ENCODE assay signal across 27 cellular contexts in genomic region chr10:54284526-54285193, GRCh38.
A peak's percentile ranks its signal among the peaks of the same experiment; 100 is the strongest.
DNase-seq lines count a peak whose midpoint lies in the region; ATAC-seq and TF ChIP-seq lines count a peak whose summit lies in the region.
"Had no signal": no experiment of that assay in that cellular context is flagged by ENCODE, and none has a peak within 500 bp of the region (broad histone marks: within the 10 kb centered on the region; RNA-seq: fewer than 3 reads in every experiment).

No MANE protein-coding gene starts in this region.

- H3K4me3 ChIP-seq in astrocyte of the cerebellum (ENCODE audit: low read depth, low read length) = no peak overlapping the region
- H3K4me3 ChIP-seq: adrenal gland, testis had no signal

- H3K4me3 Mint-ChIP-seq in activated T-helper 17 cell treated with anti-CD3 and anti-CD28 coated beads, Interleukin-2, amount 50 U/mL, for 72 hours = no peak overlapping the region
- H3K4me3 Mint-ChIP-seq: activated T-cell treated with anti-CD3 and anti-CD28 coated beads, Interleukin-2, amount 50 U/mL, for 24 hours; endodermal cell; IgD-negative memory B cell had no signal

- no peaks in the 10 kb centered on the region for H3K27me3 Mint-ChIP-seq in activated T-helper 17 cell treated with anti-CD3 and anti-CD28 coated beads, Interleukin-2, amount 50 U/mL, for 72 hours
- H3K27me3 Mint-ChIP-seq: activated T-cell treated with anti-CD3 and anti-CD28 coated beads, Interleukin-2, amount 50 U/mL, for 24 hours; IgD-negative memory B cell had no signal

- DNase-seq in H4 (ENCODE audit: low spot score) = peak; percentile 52
- DNase-seq in OCI-M1 (lab: John Stamatoyannopoulos, UW) = peak; percentile 38
- peak; percentile 13 for DNase-seq in astrocyte of the cerebellum (ENCODE audit: low read depth)
- peak; percentile 6 for DNase-seq in iris pigment epithelial cell (ENCODE audit: low read depth)
- DNase-seq in NCI-H1417 treated with DMSO at 0.1 percent for 48 hours (lab: John Stamatoyannopoulos, UW) = no peak
- no peak for DNase-seq in stimulated activated CD4-positive, alpha-beta T cell treated with anti-CD3 and anti-CD28 coated beads, Interleukin-2, amount 100 ng/mL, for 24 hours
- no peak for DNase-seq in activated CD4-positive, alpha-beta T cell treated with anti-CD3 and anti-CD28 coated beads, Interleukin-2, amount 50 U/mL, for 1 hour
- DNase-seq: activated CD4-positive, alpha-beta T cell treated with anti-CD3 and anti-CD28 coated beads for 1 hour; activated T-cell treated with anti-CD3 and anti-CD28 coated beads, Interleukin-2, amount 50 U/mL, for 24 hours; adrenal gland; BE2C; DND-41; endodermal cell; glutamatergic neuron; H7; mesendoderm; NCI-H1417; NCI-H446; right cardiac atrium; SIG-M5; stimulated activated CD4-positive, alpha-beta T cell treated with anti-CD3 and anti-CD28 coated beads, Interleukin-12 subunit alpha, Interleukin-12 subunit beta, amount 100 ng/mL, for 4 hours; stimulated activated CD4-positive, alpha-beta T cell treated with anti-CD3 and anti-CD28 coated beads, Interleukin-4, amount 100 ng/mL, for 4 hours; stimulated activated naive CD4-positive, alpha-beta T cell; T-helper 1 cell; testis had no signal

- no peak for TF ChIP-seq CTCF in astrocyte of the cerebellum (IDR thresholded peaks at IDR 0.05; ENCODE audit: low read depth, low read length, missing control alignments)

- peaks cover 8% of the 10 kb centered on the region for H3K9me3 Mint-ChIP-seq in activated T-helper 17 cell treated with anti-CD3 and anti-CD28 coated beads, Interleukin-2, amount 50 U/mL, for 72 hours
- H3K9me3 Mint-ChIP-seq: endodermal cell had no signal

- H3K4me1 Mint-ChIP-seq in activated T-helper 17 cell treated with anti-CD3 and anti-CD28 coated beads, Interleukin-2, amount 50 U/mL, for 72 hours = no peaks in the 10 kb centered on the region
- H3K4me1 Mint-ChIP-seq: IgD-negative memory B cell had no signal

- H3K36me3 Mint-ChIP-seq in activated T-helper 17 cell treated with anti-CD3 and anti-CD28 coated beads, Interleukin-2, amount 50 U/mL, for 72 hours (ENCODE audit: low read depth) = no peaks in the 10 kb centered on the region
- H3K36me3 Mint-ChIP-seq: IgD-negative memory B cell had no signal

- ATAC-seq in activated T-helper 17 cell treated with anti-CD3 and anti-CD28 coated beads, Interleukin-2, amount 50 U/mL, for 72 hours (replicated peaks) = no peak
- ATAC-seq: right cardiac atrium had no signal

- no peak overlapping the region for H3K27ac Mint-ChIP-seq in activated T-helper 17 cell treated with anti-CD3 and anti-CD28 coated beads, Interleukin-2, amount 50 U/mL, for 72 hours
- H3K27ac Mint-ChIP-seq: activated T-cell treated with anti-CD3 and anti-CD28 coated beads, Interleukin-2, amount 50 U/mL, for 24 hours; endodermal cell; IgD-negative memory B cell had no signal

- in situ Hi-C loops in astrocyte of the cerebellum (cut with HindIII; ENCODE audit: low sequenced_read_pairs) = no loop called here

Comparison
In these comparisons a context has a peak if more than half of its experiments do, and no peak if none do; other contexts are left out.
1. DNase-seq: peak in H4 (single experiment), OCI-M1 (single experiment), astrocyte of the cerebellum (single experiment) and iris pigment epithelial cell (single experiment); none in NCI-H1417 treated with DMSO at 0.1 percent for 48 hours (single experiment), stimulated activated CD4-positive, alpha-beta T cell treated with anti-CD3 and anti-CD28 coated beads, Interleukin-2, amount 100 ng/mL, for 24 hours (0 of 2) and activated CD4-positive, alpha-beta T cell treated with anti-CD3 and anti-CD28 coated beads, Interleukin-2, amount 50 U/mL, for 1 hour (single experiment).